19 cellular contexts compared by ENCODE assay signal in the genomic region with DNA sequence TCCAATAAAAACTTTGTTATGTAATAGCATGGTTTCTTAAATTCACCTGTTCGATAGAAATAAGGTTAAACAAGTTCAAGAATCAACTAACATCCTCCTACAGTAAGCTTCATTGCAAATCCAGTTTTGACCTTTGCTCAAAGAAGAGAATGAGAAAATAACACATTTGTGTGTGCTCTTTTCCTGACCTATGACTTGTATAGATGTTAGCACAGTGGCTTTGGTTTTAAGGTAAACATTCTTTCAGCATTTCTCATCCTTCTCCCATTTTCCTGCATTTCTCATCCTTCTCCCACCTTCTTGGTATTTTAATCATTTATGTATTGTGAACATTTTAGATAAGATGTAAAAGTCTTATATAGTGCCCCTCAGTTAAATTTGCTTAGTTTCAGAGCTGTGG.
DNase-seq lines count a peak whose midpoint lies in the region; ATAC-seq, FAIRE-seq and TF ChIP-seq lines count a peak whose summit lies in the region.
"Had no signal": no experiment of that assay in that cellular context is flagged by ENCODE, and none has a peak within 500 bp of the region (broad histone marks: within the 10 kb centered on the region; RNA-seq: fewer than 3 reads in every experiment).

No MANE protein-coding gene starts in this region.

- H3K36me3 ChIP-seq in neuronal stem cell (replicated peaks in 1 of 2; ENCODE audit: control insufficient read depth in 2 of 2, insufficient read depth in 2 of 2, low read length in 2 of 2) = no peaks in the 10 kb centered on the region
- H3K36me3 ChIP-seq: BE2C had no signal

- H4K8ac ChIP-seq in neuronal stem cell (ENCODE audit: low read depth, low read length) = no peak overlapping the region

- no peak overlapping the region for H2AK5ac ChIP-seq in neuronal stem cell (ENCODE audit: low read depth, low read length)

- no peak overlapping the region for H2BK120ac ChIP-seq in neuronal stem cell (ENCODE audit: low read depth, low read length)

- peak; percentile 54 for FAIRE-seq in A549 (lab: Jason Lieb, UNC)
- FAIRE-seq: H54 had no signal

- H3K79me1 ChIP-seq in neuronal stem cell (ENCODE audit: low read depth, low read length) = no peaks in the 10 kb centered on the region

- no peak overlapping the region for H3K4ac ChIP-seq in neuronal stem cell (ENCODE audit: low read length)

- H2AFZ ChIP-seq in neuronal stem cell (ENCODE audit: low read length) = no peak overlapping the region
- H2AFZ ChIP-seq: GM23248 had no signal

- DNase-seq in A549 (ENCODE audit: low read depth in 1 of 2, low spot score in 1 of 2) = peak in 1 of 2 experiments; percentile 35
- DNase-seq in DMS53 (lab: John Stamatoyannopoulos, UW) = peak; percentile 46
- DNase-seq in HuH-7 (ENCODE audit: low spot score) = peak; percentile 40
- DNase-seq in WTC11 (ENCODE audit: low spot score) = no peak
- no peak for DNase-seq in activated naive CD8-positive, alpha-beta T cell treated with anti-CD3 and anti-CD28 coated beads for 36 hours
- DNase-seq in NCI-H524 treated with DMSO at 0.1 percent for 48 hours (lab: John Stamatoyannopoulos, UW) = no peak
- no peak for DNase-seq in neuronal stem cell (ENCODE audit: low spot score)
- DNase-seq in epidermal melanocyte (ENCODE audit: insufficient read length, low spot score) = no peak
- DNase-seq: BE2C; Calu3; CD8-positive, alpha-beta memory T cell; DMS 273 treated with DMSO at 0.1 percent for 48 hours; DMS79 treated with DMSO at 0.1 percent for 48 hours; GDM1; GM23248 had no signal

- H3K4me2 ChIP-seq in A549 (peak overlapping the region; percentile 15; the same call in 2 of the 3 replicates), neuronal stem cell (ENCODE audit: insufficient read depth, low read length, poor library complexity, severe bottlenecking) (no peak overlapping the region)
- H3K4me2 ChIP-seq: KMS-11 had no signal

- H3K36me3 Mint-ChIP-seq in WTC11 = no peaks in the 10 kb centered on the region
- no peaks in the 10 kb centered on the region for H3K36me3 Mint-ChIP-seq in activated naive CD8-positive, alpha-beta T cell treated with anti-CD3 and anti-CD28 coated beads for 36 hours

- POLR2A ChIA-PET in A549 (lab: Yijun Ruan, JAX) = no interaction called here
- POLR2A ChIA-PET in WTC11 (lab: Charles Lee) = no interaction called here

- no peak overlapping the region for H3K9ac ChIP-seq in neuronal stem cell (ENCODE audit: low read depth, low read length, poor library complexity)
- H3K9ac ChIP-seq: GM23248, KMS-11 had no signal

- H3K4me1 ChIP-seq in A549 (peaks cover 9% of the 10 kb centered on the region; the same call in 1 of the 3 replicates), neuronal stem cell (ENCODE audit: control insufficient read depth in 2 of 2, insufficient read depth in 1 of 2, low read depth in 1 of 2, low read length in 2 of 2) (no peaks in the 10 kb centered on the region)
- H3K4me1 ChIP-seq: BE2C had no signal

- TF ChIP-seq CTCF in A549 (IDR thresholded peaks at IDR 0.05) (no peak), WTC11 (IDR thresholded peaks at IDR 0.05) (no peak)

- H4K91ac ChIP-seq in neuronal stem cell (ENCODE audit: low read depth, low read length, poor library complexity) = no peak overlapping the region

- WGBS in A549 (ENCODE audit: missing lambda C conversion rate) = 2% methylated on average over 1 of the region's 1 CpG
- WGBS in neuronal stem cell (ENCODE audit: extremely low coverage in 2 of 2, insufficient read length in 2 of 2, insufficient replicate concordance in 1 of 2), 2 donors = no CpG with 5 or more reads among the region's 1 CpG

- no peaks in the 10 kb centered on the region for H3K9me3 Mint-ChIP-seq in WTC11
- H3K9me3 Mint-ChIP-seq in activated naive CD8-positive, alpha-beta T cell treated with anti-CD3 and anti-CD28 coated beads for 36 hours = no peaks in the 10 kb centered on the region

- H2BK5ac ChIP-seq in neuronal stem cell (ENCODE audit: low read length) = no peak overlapping the region

- no peak overlapping the region for H2BK12ac ChIP-seq in neuronal stem cell (ENCODE audit: low read length)

- no peak overlapping the region for H3K4me3 Mint-ChIP-seq in WTC11
- H3K4me3 Mint-ChIP-seq in activated naive CD8-positive, alpha-beta T cell treated with anti-CD3 and anti-CD28 coated beads for 36 hours = no peak overlapping the region
- H3K4me3 Mint-ChIP-seq: CD8-positive, alpha-beta memory T cell had no signal

- H3K27ac Mint-ChIP-seq in WTC11 = no peak overlapping the region
- H3K27ac Mint-ChIP-seq in activated naive CD8-positive, alpha-beta T cell treated with anti-CD3 and anti-CD28 coated beads for 36 hours = no peak overlapping the region

- CTCF ChIA-PET in A549 (lab: Yijun Ruan, JAX) (no interaction called here), WTC11 (lab: Charles Lee) (no interaction called here)

- H3K27ac ChIP-seq in A549 (no peak overlapping the region), neuronal stem cell (replicated peaks; ENCODE audit: low read length) (no peak overlapping the region)
- H3K27ac ChIP-seq: C4-2B, GM23248, KMS-11 had no signal

- no peak overlapping the region for H3K18ac ChIP-seq in neuronal stem cell (ENCODE audit: low read length)

- H3K23ac ChIP-seq in neuronal stem cell (ENCODE audit: low read depth, low read length, poor library complexity) = no peak overlapping the region

- no peak for TF ChIP-seq POLR2A in A549 (IDR thresholded peaks at IDR 0.05; ENCODE audit: low read length)

- H3K4me1 Mint-ChIP-seq in WTC11 = peaks cover 8% of the 10 kb centered on the region
- H3K4me1 Mint-ChIP-seq in activated naive CD8-positive, alpha-beta T cell treated with anti-CD3 and anti-CD28 coated beads for 36 hours = peaks cover 10% of the 10 kb centered on the region

- TF ChIP-seq RAD21 in A549 (conservative IDR thresholded peaks at IDR 0.05 in 1 of 2, IDR thresholded peaks at IDR 0.05 in 1 of 2) = no peak

- H3K27me3 Mint-ChIP-seq in WTC11 (ENCODE audit: low read depth) = no peaks in the 10 kb centered on the region
- H3K27me3 Mint-ChIP-seq in activated naive CD8-positive, alpha-beta T cell treated with anti-CD3 and anti-CD28 coated beads for 36 hours = peaks cover 10% of the 10 kb centered on the region
- H3K27me3 Mint-ChIP-seq: CD8-positive, alpha-beta memory T cell had no signal

- H3K9me3 ChIP-seq in A549 (no peaks in the 10 kb centered on the region), neuronal stem cell (replicated peaks in 1 of 2; ENCODE audit: control insufficient read depth in 2 of 2, insufficient read depth in 1 of 2, low read depth in 1 of 2, low read length in 2 of 2) (no peaks in the 10 kb centered on the region)
- H3K9me3 ChIP-seq: BE2C had no signal

- H3K4me3 ChIP-seq in A549 (no peak overlapping the region), neuronal stem cell (ENCODE audit: low read length in 2 of 2) (no peak overlapping the region)
- H3K4me3 ChIP-seq: GM23248 had no signal

- no peak for ATAC-seq in A549
- no peak for ATAC-seq in WTC11
- ATAC-seq: HCT116 had no signal

- no peak overlapping the region for H2BK15ac ChIP-seq in neuronal stem cell (ENCODE audit: low read length)

- no peak overlapping the region for H3K14ac ChIP-seq in neuronal stem cell (ENCODE audit: low read length)

- H3K27me3 ChIP-seq in neuronal stem cell (ENCODE audit: control insufficient read depth in 3 of 3, insufficient read depth in 3 of 3, low read depth in 1 of 3, low read length in 3 of 3) = no peaks in the 10 kb centered on the region
- H3K27me3 ChIP-seq: BE2C had no signal

- TF ChIP-seq EP300 in A549 (IDR thresholded peaks at IDR 0.05) = no peak

TF ChIP-seq in A549, 52 proteins besides CTCF, POLR2A, EP300 and RAD21:
- TF ChIP-seq SREBF2 (IDR thresholded peaks at IDR 0.05) (no peak), NR3C1 (IDR thresholded peaks at IDR 0.05) (no peak)
- TF ChIP-seq, protein P1, sequence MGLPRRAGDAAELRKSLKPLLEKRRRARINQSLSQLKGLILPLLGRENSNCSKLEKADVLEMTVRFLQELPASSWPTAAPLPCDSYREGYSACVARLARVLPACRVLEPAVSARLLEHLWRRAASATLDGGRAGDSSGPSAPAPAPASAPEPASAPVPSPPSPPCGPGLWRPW (IDR thresholded peaks at IDR 0.05) = no peak

TF ChIP-seq in WTC11, 78 proteins besides CTCF, POLR2A, EP300 and RAD21:
- TF ChIP-seq, protein P2, sequence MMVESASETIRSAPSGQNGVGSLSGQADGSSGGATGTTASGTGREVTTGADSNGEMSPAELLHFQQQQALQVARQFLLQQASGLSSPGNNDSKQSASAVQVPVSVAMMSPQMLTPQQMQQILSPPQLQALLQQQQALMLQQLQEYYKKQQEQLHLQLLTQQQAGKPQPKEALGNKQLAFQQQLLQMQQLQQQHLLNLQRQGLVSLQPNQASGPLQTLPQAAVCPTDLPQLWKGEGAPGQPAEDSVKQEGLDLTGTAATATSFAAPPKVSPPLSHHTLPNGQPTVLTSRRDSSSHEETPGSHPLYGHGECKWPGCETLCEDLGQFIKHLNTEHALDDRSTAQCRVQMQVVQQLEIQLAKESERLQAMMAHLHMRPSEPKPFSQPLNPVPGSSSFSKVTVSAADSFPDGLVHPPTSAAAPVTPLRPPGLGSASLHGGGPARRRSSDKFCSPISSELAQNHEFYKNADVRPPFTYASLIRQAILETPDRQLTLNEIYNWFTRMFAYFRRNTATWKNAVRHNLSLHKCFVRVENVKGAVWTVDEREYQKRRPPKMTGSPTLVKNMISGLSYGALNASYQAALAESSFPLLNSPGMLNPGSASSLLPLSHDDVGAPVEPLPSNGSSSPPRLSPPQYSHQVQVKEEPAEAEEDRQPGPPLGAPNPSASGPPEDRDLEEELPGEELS (CRISPR knock-in tag; IDR thresholded peaks at IDR 0.05) = no peak
- peak; percentile 85 for TF ChIP-seq GABPB1 (CRISPR knock-in tag; IDR thresholded peaks at IDR 0.05)

Comparison
In these comparisons a context has a peak if more than half of its experiments do, and no peak if none do; other contexts are left out.
1. DNase-seq: peak in DMS53 (single experiment) and HuH-7 (single experiment); none in WTC11 (single experiment), activated naive CD8-positive, alpha-beta T cell treated with anti-CD3 and anti-CD28 coated beads for 36 hours (single experiment), NCI-H524 treated with DMSO at 0.1 percent for 48 hours (single experiment), neuronal stem cell (single experiment) and epidermal melanocyte (single experiment).